Comparison of ENCODE assay signal across 30 cellular contexts in genomic region chr1:165316153-165316772, GRCh38. TPM values are rescaled to one million over a fixed set of nuclear protein-coding genes. Genes with fewer than 3 reads are reported as not detected.
"Had no signal": no experiment of that assay in that cellular context is flagged by ENCODE, and none has a peak within 500 bp of the region (broad histone marks: within the 10 kb centered on the region; RNA-seq: fewer than 3 reads in every experiment).

No MANE protein-coding gene starts in this region.

- H3K4me1 ChIP-seq: colonic mucosa, esophagus squamous epithelium, gastrocnemius medialis, heart right ventricle, left lung, lower lobe of right lung had no signal

- H3K4me3 Mint-ChIP-seq: dendritic cell treated with granulocyte-macrophage colony-stimulating factor and Interleukin-4, amounts not matched to agents 40 ng/mL and 50 ng/mL, for 4 days; effector memory CD8-positive, alpha-beta T cell; endodermal cell; mesothelial cell of epicardium had no signal

- H3K36me3 ChIP-seq: colonic mucosa, esophagus squamous epithelium, gastrocnemius medialis, heart right ventricle, left lung, lower lobe of right lung had no signal

- H3K9me3 Mint-ChIP-seq: dendritic cell treated with granulocyte-macrophage colony-stimulating factor and Interleukin-4, amounts not matched to agents 40 ng/mL and 50 ng/mL, for 4 days; effector memory CD8-positive, alpha-beta T cell had no signal

- H3K27ac Mint-ChIP-seq: dendritic cell treated with granulocyte-macrophage colony-stimulating factor and Interleukin-4, amounts not matched to agents 40 ng/mL and 50 ng/mL, for 4 days; effector memory CD8-positive, alpha-beta T cell; endodermal cell; mesothelial cell of epicardium had no signal

- ATAC-seq: effector memory CD8-positive, alpha-beta T cell; esophagus mucosa; gastrocnemius medialis; heart right ventricle; left cardiac atrium; left lung; left ventricle myocardium superior; lower lobe of right lung; mucosa of descending colon had no signal

- DNase-seq: colonic mucosa; cortex of kidney; effector CD8-positive, alpha-beta T cell; effector memory CD8-positive, alpha-beta T cell; endodermal cell; erythroblast; esophagus squamous epithelium; foreskin fibroblast; foreskin melanocyte; gastrocnemius medialis; glutamatergic neuron; head of caudate nucleus; heart right ventricle; hippocampal formation; left cardiac atrium; left ventricle myocardium superior; lower lobe of right lung; mesenchymal stem cell; mucosa of descending colon had no signal

- H3K27ac ChIP-seq: colonic mucosa, epithelial cell of prostate, esophagus squamous epithelium, gastrocnemius medialis, heart right ventricle, left lung, lower lobe of right lung had no signal

- H3K4me3 ChIP-seq: colonic mucosa, esophagus squamous epithelium, gastrocnemius medialis, heart right ventricle, left lung, lower lobe of right lung, mucosa of descending colon had no signal

- H3K36me3 Mint-ChIP-seq: mesothelial cell of epicardium had no signal

RNA-seq across cellular contexts. Expression of gene LMX1A, which starts 40.3 kb away (rescaled TPM):
- total RNA-seq: dermis microvascular lymphatic vessel endothelial cell, glomerular endothelial cell, kidney epithelial cell, left lung, left ventricle myocardium superior, lung microvascular endothelial cell, myocyte had no signal
- polyA plus RNA-seq: keratinocyte had no signal
